Comparison of ENCODE assay signal across 4 cellular contexts in the genomic region with DNA sequence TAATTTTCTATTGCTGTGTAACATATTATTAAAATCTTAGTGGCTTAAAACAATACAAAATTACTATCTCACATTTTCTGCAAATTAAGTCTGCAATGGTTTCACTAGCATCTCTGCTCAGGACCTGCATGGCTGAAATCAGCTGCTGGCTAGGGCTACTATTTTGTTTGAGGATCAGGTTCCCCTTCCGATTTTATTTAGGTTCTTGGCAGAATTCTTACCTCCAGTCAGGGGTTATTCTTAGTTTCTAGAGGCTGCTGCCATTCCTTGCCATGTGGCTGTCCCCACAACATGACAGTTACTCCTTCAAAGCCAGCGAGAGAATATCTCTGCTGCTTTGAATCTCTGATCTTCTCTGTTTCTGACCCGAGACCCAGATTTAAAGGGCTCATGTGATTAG.
"Had no signal": no experiment of that assay in that cellular context is flagged by ENCODE, and none has a peak within 500 bp of the region (broad histone marks: within the 10 kb centered on the region; RNA-seq: fewer than 3 reads in every experiment).

No MANE protein-coding gene starts in this region.

- H3K4me3 ChIP-seq: GM23338 had no signal

- H3K9me3 Mint-ChIP-seq: GM23338, H9 had no signal

- ATAC-seq: GM23338 had no signal

- H3K4me3 Mint-ChIP-seq: GM23338, H9 had no signal

- H3K4me2 ChIP-seq: GM23338 had no signal

- DNase-seq: H9, HCEC 1CT, IMR-90 had no signal

- H3K4me1 Mint-ChIP-seq: GM23338, H9 had no signal

- H3K27ac Mint-ChIP-seq: GM23338, H9 had no signal
